Comparison of ENCODE assay signal across 17 cellular contexts in genomic region chrX:140710710-140711109, GRCh38. TPM values are rescaled to one million over a fixed set of nuclear protein-coding genes. Genes with fewer than 3 reads are reported as not detected.
DNase-seq lines count a peak whose midpoint lies in the region; ATAC-seq and TF ChIP-seq lines count a peak whose summit lies in the region.
"Had no signal": no experiment of that assay in that cellular context is flagged by ENCODE, and none has a peak within 500 bp of the region (broad histone marks: within the 10 kb centered on the region; RNA-seq: fewer than 3 reads in every experiment).

No MANE protein-coding gene starts in this region.

- H3K27ac Mint-ChIP-seq in brain, result peak overlapping the region in 3 of 5 experiments; percentile 88 to 90 (median 89)
- H3K27ac Mint-ChIP-seq in stimulated activated memory B cell treated with anti-CD40 and anti-IgM and Interleukin-4, amounts not matched to agents 10 μg/mL and 1 μg/mL and 100 μg/mL, for 72 hours, result no peak overlapping the region

- peaks cover 14% of the 10 kb centered on the region for H3K27me3 Mint-ChIP-seq in brain
- peaks cover 6% of the 10 kb centered on the region for H3K27me3 Mint-ChIP-seq in stimulated activated memory B cell treated with anti-CD40 and anti-IgM and Interleukin-4, amounts not matched to agents 10 μg/mL and 1 μg/mL and 100 μg/mL, for 72 hours

- peak overlapping the region; percentile 76 for H3K27ac ChIP-seq in layer of hippocampus (ENCODE audit: low read depth, low read length)
- H3K27ac ChIP-seq in smooth muscle cell (ENCODE audit: low read depth), result peak overlapping the region; percentile 97
- H3K27ac ChIP-seq: 22Rv1, cardiac muscle cell, Peyer's patch, skin epidermis, thyroid gland had no signal

- ATAC-seq in stimulated activated memory B cell treated with anti-CD40 and anti-IgM and Interleukin-4, amounts not matched to agents 10 μg/mL and 1 μg/mL and 100 μg/mL, for 72 hours, result no peak

- H3K4me1 ChIP-seq in smooth muscle cell (ENCODE audit: low read depth), result peaks cover 5% of the 10 kb centered on the region
- H3K4me1 ChIP-seq: Peyer's patch, thyroid gland had no signal

- peaks cover 15% of the 10 kb centered on the region for H3K79me2 ChIP-seq in smooth muscle cell (ENCODE audit: low read depth)

- H3K4me2 ChIP-seq in smooth muscle cell, result peak overlapping the region; percentile 84

- peak overlapping the region in 3 of 5 experiments; percentile 92 to 96 (median 95) for H3K4me3 Mint-ChIP-seq in brain
- no peak overlapping the region for H3K4me3 Mint-ChIP-seq in stimulated activated memory B cell treated with anti-CD40 and anti-IgM and Interleukin-4, amounts not matched to agents 10 μg/mL and 1 μg/mL and 100 μg/mL, for 72 hours

- peak overlapping the region; percentile 50 for H3K4me3 ChIP-seq in smooth muscle cell
- H3K4me3 ChIP-seq: cardiac muscle cell, Peyer's patch, skin epidermis, thyroid gland had no signal

- no peak overlapping the region for H2AFZ ChIP-seq in smooth muscle cell (ENCODE audit: low read depth)

- H3K4me1 Mint-ChIP-seq in brain, result peaks cover 5% of the 10 kb centered on the region
- H3K4me1 Mint-ChIP-seq in stimulated activated memory B cell treated with anti-CD40 and anti-IgM and Interleukin-4, amounts not matched to agents 10 μg/mL and 1 μg/mL and 100 μg/mL, for 72 hours, result no peaks in the 10 kb centered on the region

- DNase-seq in NCI-H1105 treated with DMSO at 0.1 percent for 48 hours (lab: John Stamatoyannopoulos, UW) (peak; percentile 4), NCI-H1105 (lab: John Stamatoyannopoulos, UW) (no peak), smooth muscle cell (lab: John Stamatoyannopoulos, UW; ENCODE audit: unreplicated experiment) (no peak)
- DNase-seq in stimulated activated CD4-positive, alpha-beta T cell treated with anti-CD3 and anti-CD28 coated beads, Interleukin-1b, Interleukin-23, amount 100 ng/mL, for 48 hours, result no peak
- no peak for DNase-seq in stimulated activated CD4-positive, alpha-beta T cell treated with anti-CD3 and anti-CD28 coated beads, Interleukin-2, amount 100 ng/mL, for 24 hours
- DNase-seq: activated CD4-positive, alpha-beta T cell treated with anti-CD3 and anti-CD28 coated beads, Interleukin-2, amount 50 U/mL, for 4 hours; activated effector memory CD4-positive, alpha-beta T cell treated with anti-CD3 and anti-CD28 coated beads, Interleukin-2, amount 50 U/mL, for 16 hours; erythroblast; NCI-H2227 treated with DMSO at 0.1 percent for 48 hours; Peyer's patch; thyroid gland had no signal

- H3K9me3 ChIP-seq in smooth muscle cell (replicated peaks; ENCODE audit: low read depth), result no peaks in the 10 kb centered on the region
- H3K9me3 ChIP-seq: Peyer's patch, thyroid gland had no signal

- TF ChIP-seq CTCF in brain (conservative IDR thresholded peaks at IDR 0.05) (no peak), smooth muscle cell (IDR thresholded peaks at IDR 0.05; ENCODE audit: borderline replicate concordance, insufficient read depth, poor library complexity, severe bottlenecking) (no peak)

- H3K36me3 ChIP-seq in smooth muscle cell (ENCODE audit: low read depth), result no peaks in the 10 kb centered on the region
- H3K36me3 ChIP-seq: cardiac muscle cell, Peyer's patch, thyroid gland had no signal

- no peaks in the 10 kb centered on the region for H4K20me1 ChIP-seq in smooth muscle cell (ENCODE audit: low read depth)

- peak overlapping the region; percentile 73 for H3K9ac ChIP-seq in smooth muscle cell (ENCODE audit: low read depth)

- H3F3A ChIP-seq in smooth muscle cell (ENCODE audit: low read depth), result peaks cover 2% of the 10 kb centered on the region

- H3K9me3 Mint-ChIP-seq in brain, result peaks cover 0 to 3% (median 0%) of the 10 kb centered on the region in 5 experiments
- H3K9me3 Mint-ChIP-seq in stimulated activated memory B cell treated with anti-CD40 and anti-IgM and Interleukin-4, amounts not matched to agents 10 μg/mL and 1 μg/mL and 100 μg/mL, for 72 hours, result no peaks in the 10 kb centered on the region

- 66% methylated on average over 6 of the region's 6 CpGs for WGBS in smooth muscle cell (ENCODE audit: low lambda C conversion rate)

- H3K27me3 ChIP-seq in layer of hippocampus (ENCODE audit: control insufficient read depth, insufficient read depth, low read length) (no peaks in the 10 kb centered on the region), smooth muscle cell (ENCODE audit: low read depth) (no peaks in the 10 kb centered on the region)
- H3K27me3 ChIP-seq: Peyer's patch, thyroid gland had no signal

- no peaks in the 10 kb centered on the region for H3K36me3 Mint-ChIP-seq in brain
- no peaks in the 10 kb centered on the region for H3K36me3 Mint-ChIP-seq in stimulated activated memory B cell treated with anti-CD40 and anti-IgM and Interleukin-4, amounts not matched to agents 10 μg/mL and 1 μg/mL and 100 μg/mL, for 72 hours

RNA-seq across cellular contexts. Expression of gene LINC00632, which starts 1.2 kb away (rescaled TPM):
- polyA plus RNA-seq in brain (ENCODE audit: insufficient read depth, low read depth, low replicate concordance), result 3.9 TPM
- 770 and 905 TPM in 2 replicates for total RNA-seq in smooth muscle cell
- polyA plus RNA-seq in smooth muscle cell, result 109 and 121 TPM in 2 replicates

Comparison
In these comparisons a context has a peak if more than half of its experiments do, and no peak if none do; other contexts are left out.
1. RNA of gene LINC00632, which starts 1.2 kb away (polyA plus RNA-seq): 109 to 121 TPM in smooth muscle cell; 3.9 TPM in brain (single experiment); every median in the first group is over 10 times any median in the second.